9 cellular contexts compared by ENCODE assay signal in genomic region chr1:29033829-29034466, GRCh38.
DNase-seq lines count a peak whose midpoint lies in the region; FAIRE-seq and TF ChIP-seq lines count a peak whose summit lies in the region.
"Had no signal": no experiment of that assay in that cellular context is flagged by ENCODE, and none has a peak within 500 bp of the region (broad histone marks: within the 10 kb centered on the region; RNA-seq: fewer than 3 reads in every experiment).

No MANE protein-coding gene starts in this region.

- H3K36me3 ChIP-seq in thyroid gland: no peaks in the 10 kb centered on the region

- no peak overlapping the region for H3K27ac ChIP-seq in thyroid gland
- H3K27ac ChIP-seq: epithelial cell of prostate had no signal

- WGBS in thyroid gland, 2 donors: 75 to 84% methylated on average over 1 of the region's 1 CpG

- no peaks in the 10 kb centered on the region for H3K27me3 ChIP-seq in thyroid gland

- H3K4me3 ChIP-seq in astrocyte of the spinal cord (ENCODE audit: low read depth, low read length): no peak overlapping the region
- no peak overlapping the region for H3K4me3 ChIP-seq in thyroid gland (replicated peaks in 1 of 3)

- TF ChIP-seq CTCF in astrocyte of the spinal cord (IDR thresholded peaks at IDR 0.05; ENCODE audit: low read depth, low read length): peak; percentile 47
- TF ChIP-seq CTCF in thyroid gland (IDR thresholded peaks at IDR 0.05): peak in 4 of 6 experiments; percentile 44 to 79 (median 66)

- H3K9me3 ChIP-seq in thyroid gland: no peaks in the 10 kb centered on the region

- no peak for FAIRE-seq in GM12892 (lab: Jason Lieb, UNC)

- no peak for TF ChIP-seq POLR2A in GM12892 (IDR thresholded peaks at IDR 0.05; ENCODE audit: low read depth, low read length)
- TF ChIP-seq POLR2A in thyroid gland (IDR thresholded peaks at IDR 0.05): no peak

- in situ Hi-C loops in astrocyte of the spinal cord (cut with HindIII; ENCODE audit: low sequenced_read_pairs): no loop called here

- H3K4me1 ChIP-seq in thyroid gland: no peaks in the 10 kb centered on the region

- peak; percentile 39 for DNase-seq in AG08396 (ENCODE audit: low spot score)
- peak; percentile 11 for DNase-seq in GM12892 (ENCODE audit: insufficient read length)
- DNase-seq in NCI-H2196 (lab: John Stamatoyannopoulos, UW; ENCODE audit: unreplicated experiment): peak; percentile 53
- peak; percentile 52 for DNase-seq in astrocyte of the spinal cord (ENCODE audit: low read depth, low spot score)
- DNase-seq in inferior parietal cortex (ENCODE audit: extremely low spot score): peak; percentile 76
- DNase-seq in thyroid gland: no peak
- DNase-seq in mucosa of gallbladder (ENCODE audit: low spot score): no peak
- no peak for DNase-seq in ureter (ENCODE audit: low spot score)

- intact Hi-C loops in thyroid gland (cut with DNase I): loop anchor here (5.0 to 10.0 kb wide), 3 partner anchors 152 to 259 kb away; no protein-coding TSS in a partner anchor

Comparison
In these comparisons a context has a peak if more than half of its experiments do, and no peak if none do; other contexts are left out.
1. DNase-seq: peak in AG08396 (single experiment), GM12892 (single experiment), NCI-H2196 (single experiment), astrocyte of the spinal cord (single experiment) and inferior parietal cortex (single experiment); none in thyroid gland (0 of 2), mucosa of gallbladder (single experiment) and ureter (single experiment).